Comparison of ENCODE assay signal across 33 cellular contexts in genomic region chr7:101666293-101666692, GRCh38. TPM values are rescaled to one million over a fixed set of nuclear protein-coding genes. Genes with fewer than 3 reads are reported as not detected.
"Had no signal": no experiment of that assay in that cellular context is flagged by ENCODE, and none has a peak within 500 bp of the region (broad histone marks: within the 10 kb centered on the region; RNA-seq: fewer than 3 reads in every experiment).

No MANE protein-coding gene starts in this region.

- ATAC-seq: effector memory CD8-positive, alpha-beta T cell; esophagus mucosa; gastrocnemius medialis; heart right ventricle; left cardiac atrium; left lung; left ventricle myocardium superior; lower lobe of right lung; naive thymus-derived CD4-positive, alpha-beta T cell had no signal

- H3K36me3 ChIP-seq: esophagus squamous epithelium, gastrocnemius medialis, heart right ventricle, left lung, lower lobe of right lung had no signal

- H3K4me3 ChIP-seq: coronary artery, dorsolateral prefrontal cortex, esophagus squamous epithelium, gastrocnemius medialis, heart right ventricle, left lung, lower lobe of right lung had no signal

- FAIRE-seq: colon, endometrium, islet of Langerhans, keratinocyte had no signal

- H3K27ac Mint-ChIP-seq: effector memory CD8-positive, alpha-beta T cell; endodermal cell; naive thymus-derived CD4-positive, alpha-beta T cell had no signal

- H3K9me3 ChIP-seq: esophagus squamous epithelium, gastrocnemius medialis, left lung, lower lobe of right lung had no signal

- H3K4me1 Mint-ChIP-seq: naive thymus-derived CD4-positive, alpha-beta T cell had no signal

- H3K9me3 Mint-ChIP-seq: effector memory CD8-positive, alpha-beta T cell had no signal

- H3K27me3 ChIP-seq: gastrocnemius medialis, left lung had no signal

- H3K4me3 Mint-ChIP-seq: effector memory CD8-positive, alpha-beta T cell; endodermal cell; naive thymus-derived CD4-positive, alpha-beta T cell had no signal

- H3K4me1 ChIP-seq: esophagus squamous epithelium, heart right ventricle, left lung, lower lobe of right lung had no signal

- DNase-seq: dermis blood vessel endothelial cell; dorsolateral prefrontal cortex; effector CD8-positive, alpha-beta T cell; effector memory CD8-positive, alpha-beta T cell; endodermal cell; erythroblast; esophagus squamous epithelium; foreskin melanocyte; gastrocnemius medialis; glutamatergic neuron; head of caudate nucleus; heart right ventricle; hippocampal formation; left cardiac atrium; left ventricle myocardium superior; lower lobe of right lung; mesenchymal stem cell; midbrain; naive thymus-derived CD4-positive, alpha-beta T cell had no signal

- H3K27ac ChIP-seq: coronary artery, dorsolateral prefrontal cortex, epithelial cell of prostate, esophagus squamous epithelium, gastrocnemius medialis, heart right ventricle, left lung, lower lobe of right lung had no signal

RNA-seq across cellular contexts. Expression of gene MYL10, which starts 37.2 kb away (rescaled TPM):
- total RNA-seq: dermis blood vessel endothelial cell; dorsolateral prefrontal cortex; endodermal cell; esophagus mucosa; esophagus squamous epithelium; glomerular endothelial cell; heart right ventricle; kidney epithelial cell; left cardiac atrium; left lung; left ventricle myocardium superior; lower leg skin; lower lobe of right lung; lung microvascular endothelial cell; mononuclear cell; mucosa of gallbladder; naive thymus-derived CD4-positive, alpha-beta T cell had no signal
- polyA plus RNA-seq: heart right ventricle; keratinocyte; naive thymus-derived CD4-positive, alpha-beta T cell had no signal
